ENCODE assay signal across 1 cellular context in the genomic region with DNA sequence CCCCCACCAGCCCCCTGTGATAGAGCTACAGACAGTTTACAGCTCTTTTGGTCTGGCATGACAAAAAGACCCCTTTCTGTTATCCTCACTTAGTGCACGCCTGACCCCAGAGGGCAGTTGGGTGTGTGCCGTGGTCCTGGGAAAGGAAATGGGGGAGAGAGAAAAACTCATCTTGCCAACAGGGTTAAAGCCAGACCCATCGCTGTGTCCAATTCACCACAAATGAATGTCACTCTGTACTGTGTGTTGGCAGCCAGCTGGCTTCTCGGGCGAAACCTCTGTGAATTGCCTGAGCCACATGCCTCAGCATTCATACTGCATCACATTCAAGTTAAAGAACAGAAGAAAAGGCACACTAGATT.
TF ChIP-seq lines count a peak whose summit lies in the region.

No MANE protein-coding gene starts in this region.

TF ChIP-seq in WTC11, 78 proteins besides CTCF, POLR2A, EP300 and RAD21 (continued from another document):
- TF ChIP-seq, protein P1, sequence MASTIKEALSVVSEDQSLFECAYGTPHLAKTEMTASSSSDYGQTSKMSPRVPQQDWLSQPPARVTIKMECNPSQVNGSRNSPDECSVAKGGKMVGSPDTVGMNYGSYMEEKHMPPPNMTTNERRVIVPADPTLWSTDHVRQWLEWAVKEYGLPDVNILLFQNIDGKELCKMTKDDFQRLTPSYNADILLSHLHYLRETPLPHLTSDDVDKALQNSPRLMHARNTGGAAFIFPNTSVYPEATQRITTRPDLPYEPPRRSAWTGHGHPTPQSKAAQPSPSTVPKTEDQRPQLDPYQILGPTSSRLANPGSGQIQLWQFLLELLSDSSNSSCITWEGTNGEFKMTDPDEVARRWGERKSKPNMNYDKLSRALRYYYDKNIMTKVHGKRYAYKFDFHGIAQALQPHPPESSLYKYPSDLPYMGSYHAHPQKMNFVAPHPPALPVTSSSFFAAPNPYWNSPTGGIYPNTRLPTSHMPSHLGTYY (CRISPR knock-in tag; IDR thresholded peaks at IDR 0.05), result no peak
- TF ChIP-seq ZNF416 (CRISPR knock-in tag; IDR thresholded peaks at IDR 0.05), result no peak
- TF ChIP-seq, protein P2, sequence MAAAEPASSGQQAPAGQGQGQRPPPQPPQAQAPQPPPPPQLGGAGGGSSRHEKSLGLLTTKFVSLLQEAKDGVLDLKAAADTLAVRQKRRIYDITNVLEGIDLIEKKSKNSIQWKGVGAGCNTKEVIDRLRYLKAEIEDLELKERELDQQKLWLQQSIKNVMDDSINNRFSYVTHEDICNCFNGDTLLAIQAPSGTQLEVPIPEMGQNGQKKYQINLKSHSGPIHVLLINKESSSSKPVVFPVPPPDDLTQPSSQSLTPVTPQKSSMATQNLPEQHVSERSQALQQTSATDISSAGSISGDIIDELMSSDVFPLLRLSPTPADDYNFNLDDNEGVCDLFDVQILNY (CRISPR knock-in tag; IDR thresholded peaks at IDR 0.05), result no peak
- TF ChIP-seq NR1H2 (CRISPR knock-in tag; IDR thresholded peaks at IDR 0.05), result no peak
- no peak for TF ChIP-seq MYBL2 (CRISPR knock-in tag; IDR thresholded peaks at IDR 0.05)
- TF ChIP-seq, protein P3, sequence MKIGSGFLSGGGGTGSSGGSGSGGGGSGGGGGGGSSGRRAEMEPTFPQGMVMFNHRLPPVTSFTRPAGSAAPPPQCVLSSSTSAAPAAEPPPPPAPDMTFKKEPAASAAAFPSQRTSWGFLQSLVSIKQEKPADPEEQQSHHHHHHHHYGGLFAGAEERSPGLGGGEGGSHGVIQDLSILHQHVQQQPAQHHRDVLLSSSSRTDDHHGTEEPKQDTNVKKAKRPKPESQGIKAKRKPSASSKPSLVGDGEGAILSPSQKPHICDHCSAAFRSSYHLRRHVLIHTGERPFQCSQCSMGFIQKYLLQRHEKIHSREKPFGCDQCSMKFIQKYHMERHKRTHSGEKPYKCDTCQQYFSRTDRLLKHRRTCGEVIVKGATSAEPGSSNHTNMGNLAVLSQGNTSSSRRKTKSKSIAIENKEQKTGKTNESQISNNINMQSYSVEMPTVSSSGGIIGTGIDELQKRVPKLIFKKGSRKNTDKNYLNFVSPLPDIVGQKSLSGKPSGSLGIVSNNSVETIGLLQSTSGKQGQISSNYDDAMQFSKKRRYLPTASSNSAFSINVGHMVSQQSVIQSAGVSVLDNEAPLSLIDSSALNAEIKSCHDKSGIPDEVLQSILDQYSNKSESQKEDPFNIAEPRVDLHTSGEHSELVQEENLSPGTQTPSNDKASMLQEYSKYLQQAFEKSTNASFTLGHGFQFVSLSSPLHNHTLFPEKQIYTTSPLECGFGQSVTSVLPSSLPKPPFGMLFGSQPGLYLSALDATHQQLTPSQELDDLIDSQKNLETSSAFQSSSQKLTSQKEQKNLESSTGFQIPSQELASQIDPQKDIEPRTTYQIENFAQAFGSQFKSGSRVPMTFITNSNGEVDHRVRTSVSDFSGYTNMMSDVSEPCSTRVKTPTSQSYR (CRISPR knock-in tag; IDR thresholded peaks at IDR 0.05), result no peak
- TF ChIP-seq CBFB (CRISPR knock-in tag; IDR thresholded peaks at IDR 0.05; ENCODE audit: low read depth), result no peak
- no peak for TF ChIP-seq KAT7 (CRISPR knock-in tag; IDR thresholded peaks at IDR 0.05; ENCODE audit: borderline replicate concordance)
